Comparison of ENCODE assay signal across 8 cellular contexts in the genomic region with DNA sequence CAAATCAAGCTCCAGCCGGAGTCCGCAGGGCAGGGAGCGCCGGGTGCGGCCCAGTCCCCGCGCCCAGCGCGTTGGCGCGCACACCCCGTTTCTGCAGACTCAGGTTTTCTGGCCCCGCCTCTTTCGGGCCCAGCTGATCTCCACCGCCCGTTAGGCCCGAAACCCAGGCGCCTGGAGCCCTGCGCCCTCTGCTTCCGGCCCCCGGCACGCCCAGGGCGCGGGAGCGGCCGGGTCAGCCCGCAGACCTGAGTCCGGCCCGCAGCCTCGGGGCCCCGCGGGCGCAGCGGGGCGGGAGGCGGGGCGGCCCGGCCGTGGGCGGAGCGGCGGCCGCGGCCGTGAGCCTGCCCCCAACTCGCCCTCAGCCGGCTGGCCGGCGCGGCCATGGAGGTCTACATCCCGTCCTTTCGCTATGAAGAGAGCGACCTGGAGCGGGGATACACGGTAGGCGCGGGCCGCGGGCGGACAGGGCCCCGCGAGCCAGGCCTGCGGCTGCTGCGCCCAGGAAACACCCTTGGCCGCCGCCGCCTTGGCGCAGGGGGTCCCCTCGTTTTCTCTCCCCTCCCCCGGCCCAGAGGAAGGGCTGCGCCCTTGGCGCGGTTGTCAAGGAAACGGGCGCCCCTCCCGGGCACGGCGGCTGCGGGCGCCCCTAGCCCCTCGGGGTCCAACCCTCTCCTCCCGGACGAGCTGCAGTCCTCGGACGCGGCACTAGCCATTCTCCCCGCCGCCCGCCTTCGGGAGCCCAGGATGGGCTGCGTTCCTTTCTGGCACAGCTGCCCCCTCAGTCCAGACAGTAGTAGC. TPM values are rescaled to one million over a fixed set of nuclear protein-coding genes. Genes with fewer than 3 reads are reported as not detected.
DNase-seq lines count a peak whose midpoint lies in the region; ATAC-seq and TF ChIP-seq lines count a peak whose summit lies in the region.

A gene with protein sequence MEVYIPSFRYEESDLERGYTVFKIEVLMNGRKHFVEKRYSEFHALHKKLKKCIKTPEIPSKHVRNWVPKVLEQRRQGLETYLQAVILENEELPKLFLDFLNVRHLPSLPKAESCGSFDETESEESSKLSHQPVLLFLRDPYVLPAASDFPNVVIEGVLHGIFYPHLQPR (plus strand): TSS at position 361 of the 798 bp plus-strand sequence. CDS start 21 bp downstream, at position 382.

- CTCF ChIA-PET in MCF 10A (lab: Yijun Ruan, JAX), result interaction anchor here (0.6 to 2.7 kb wide), 16 partner anchors 27 to 665 kb away, joined by 3 to 21 read pairs (median 4); no protein-coding TSS in a partner anchor

- POLR2A ChIA-PET in MCF 10A (lab: Yijun Ruan, JAX), result interaction anchor here (0.5 to 7.6 kb wide), 44 partner anchors 12 to 733 kb away, joined by 3 to 67 read pairs (median 3); partner anchors contain the start of genes CEP120 and SNX2

- peak; percentile 24 for DNase-seq in NCI-H1092 (lab: John Stamatoyannopoulos, UW)
- DNase-seq in UCSD-AML1 (lab: John Stamatoyannopoulos, UW; ENCODE audit: unreplicated experiment), result peak; percentile 66
- peak; percentile 85 for DNase-seq in MCF 10A (ENCODE audit: unreplicated experiment)
- DNase-seq in skeletal muscle cell (ENCODE audit: low read depth), result no peak
- DNase-seq in NCI-H146 (lab: John Stamatoyannopoulos, UW), result no peak

- no TSS peak for BruUV-seq in MCF 10A (replicated peaks; lab: Mats Ljungman, UMichigan)

- H3K9me3 ChIP-seq in iPS-15b (ENCODE audit: control insufficient read depth, insufficient read depth, low read length), result no peaks in the 10 kb centered on the region

- peaks cover 40% of the 10 kb centered on the region for H3K4me1 Mint-ChIP-seq in MCF 10A (ENCODE audit: insufficient read depth, unreplicated experiment)

- no peaks in the 10 kb centered on the region for H3K9me3 Mint-ChIP-seq in MCF 10A (ENCODE audit: unreplicated experiment)

- peak within 1 kb of the TSS; percentile 85 for H3K4me3 Mint-ChIP-seq in MCF 10A (ENCODE audit: unreplicated experiment)

- H3K9ac ChIP-seq in iPS-15b (ENCODE audit: low read depth, low read length), result peak within 1 kb of the TSS; percentile 13

- H3K27me3 ChIP-seq in iPS-15b (ENCODE audit: control insufficient read depth, insufficient read depth, low read length), result peaks cover 11% of the 10 kb centered on the region

- ATAC-seq in GM18502 (IDR thresholded peaks at IDR 0.05; ENCODE audit: poor library complexity, unreplicated experiment) (peak; percentile 86), HG02610 (IDR thresholded peaks at IDR 0.05; ENCODE audit: unreplicated experiment) (peak; percentile 89)

- H3K27me3 Mint-ChIP-seq in MCF 10A (ENCODE audit: insufficient read depth, unreplicated experiment), result no peaks in the 10 kb centered on the region

- H3K36me3 ChIP-seq in iPS-15b (ENCODE audit: control insufficient read depth, insufficient read depth, low read length), result no peaks in the 10 kb centered on the region

- H3K27ac Mint-ChIP-seq in MCF 10A (ENCODE audit: low read depth, unreplicated experiment), result peak within 1 kb of the TSS; percentile 91

- peaks cover 5% of the 10 kb centered on the region for H3K36me3 Mint-ChIP-seq in MCF 10A (ENCODE audit: insufficient read depth, unreplicated experiment)

- intact Hi-C loops in MCF 10A (cut with micrococcal nuclease), result loop anchor here (1.0 to 10.0 kb wide), 7 partner anchors 37 to 663 kb away; partner anchors contain the start of genes PPIC and SNX2

- H3K4me1 ChIP-seq in iPS-15b (ENCODE audit: control insufficient read depth, insufficient read depth, low read length), result peaks cover 13% of the 10 kb centered on the region

- H3K4me3 ChIP-seq in iPS-15b (ENCODE audit: low read depth, low read length), result peak within 1 kb of the TSS; percentile 74
- H3K4me3 ChIP-seq in skeletal muscle cell (ENCODE audit: low read depth, low read length), result peak within 1 kb of the TSS; percentile 78

- no peak for TF ChIP-seq CTCF in MCF 10A (IDR thresholded peaks at IDR 0.05; ENCODE audit: unreplicated experiment)

RNA-seq across cellular contexts. Expression of the gene that starts here (rescaled TPM):
- 97.0 and 98.1 TPM in 2 replicates for total RNA-seq in MCF 10A (2022)

Comparison
In these comparisons a context has a peak if more than half of its experiments do, and no peak if none do; other contexts are left out.
1. DNase-seq: peak in NCI-H1092 (single experiment), UCSD-AML1 (single experiment) and MCF 10A (single experiment); none in skeletal muscle cell (single experiment) and NCI-H146 (single experiment).